Comparison of ENCODE assay signal across 8 cellular contexts in the genomic region with DNA sequence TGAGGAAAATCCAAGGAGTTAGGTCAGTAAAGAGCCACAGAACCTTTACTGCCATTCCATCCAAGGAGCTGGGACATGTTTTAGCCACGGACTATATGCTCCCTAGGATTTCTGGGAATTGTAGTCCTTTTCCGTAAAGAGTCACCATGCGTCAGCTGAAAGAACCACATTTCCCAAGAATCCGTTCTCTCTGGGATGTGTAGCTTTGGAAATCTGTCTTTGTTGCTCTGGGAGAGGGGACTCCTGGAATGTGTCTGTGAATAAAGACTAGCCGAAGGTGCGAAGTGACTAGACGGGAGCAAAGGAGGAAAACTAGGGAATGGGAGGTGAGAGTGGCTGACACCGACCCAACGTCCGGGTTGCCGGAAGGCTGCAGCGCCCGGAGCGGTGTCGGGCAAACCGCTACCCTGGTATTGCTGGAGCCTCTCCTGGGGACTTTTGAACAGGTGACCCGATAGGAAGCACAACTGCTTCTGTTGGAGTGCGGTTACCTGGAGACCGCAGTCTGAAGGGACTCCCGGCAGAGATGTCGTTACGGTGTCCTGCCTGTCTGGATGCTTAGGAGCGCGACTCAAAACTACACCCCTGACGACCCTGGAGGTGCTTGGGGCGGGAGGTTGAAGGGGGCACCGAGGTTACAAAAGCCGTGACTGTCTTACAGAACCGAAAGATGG. TPM values are rescaled to one million over a fixed set of nuclear protein-coding genes. Genes with fewer than 3 reads are reported as not detected.
DNase-seq lines count a peak whose midpoint lies in the region; ATAC-seq and TF ChIP-seq lines count a peak whose summit lies in the region.

A gene with protein sequence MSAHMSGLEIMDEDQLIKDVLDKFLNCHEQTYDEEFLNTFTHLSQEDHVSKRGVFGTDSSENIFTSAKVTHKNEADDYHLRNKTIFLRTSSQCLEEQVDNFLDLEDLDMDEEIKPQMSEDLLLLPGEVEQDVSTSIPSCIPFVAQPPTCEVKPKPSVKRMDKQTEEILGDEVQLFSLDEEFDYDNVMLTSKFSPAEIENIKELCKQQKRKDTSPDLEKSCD (plus strand): TSS at position 187 of the 674 bp plus-strand sequence. CDS start 15,602 bp downstream, outside the sequence.

- POLR2A ChIA-PET in BJ (lab: Charles Lee), result no interaction called here

- H3K27ac ChIP-seq in temporal lobe (ENCODE audit: low read depth, low read length), result no peak within 1 kb of the TSS

- H3K4me3 Mint-ChIP-seq in activated T-cell treated with anti-CD3 and anti-CD28 coated beads, Interleukin-2, amount 50 U/mL, for 72 hours, result peak within 1 kb of the TSS; percentile 90 to 93

- H3K4me1 Mint-ChIP-seq in activated T-cell treated with anti-CD3 and anti-CD28 coated beads, Interleukin-2, amount 50 U/mL, for 72 hours (ENCODE audit: low read depth), result peaks cover 25% of the 10 kb centered on the region

- DNase-seq in BJ (ENCODE audit: low read depth) (peak; percentile 70), NCI-H774 (lab: John Stamatoyannopoulos, UW) (peak; percentile 86), fibroblast of mammary gland (ENCODE audit: low read depth) (peak; percentile 91)
- DNase-seq in activated T-cell treated with anti-CD3 and anti-CD28 coated beads, Interleukin-2, amount 50 U/mL, for 72 hours, result peak; percentile 11 to 19

- H3K36me3 Mint-ChIP-seq in activated T-cell treated with anti-CD3 and anti-CD28 coated beads, Interleukin-2, amount 50 U/mL, for 72 hours (ENCODE audit: insufficient read depth in 2 of 2), result no peaks in the 10 kb centered on the region

- peak within 1 kb of the TSS; percentile 46 for H3K27ac Mint-ChIP-seq in activated T-cell treated with anti-CD3 and anti-CD28 coated beads, Interleukin-2, amount 50 U/mL, for 72 hours

- H3K9me3 ChIP-seq in mucosa of stomach (ENCODE audit: control insufficient read depth, low read length), result no peaks in the 10 kb centered on the region

- peak within 1 kb of the TSS; percentile 50 for H3K9ac ChIP-seq in mucosa of stomach (ENCODE audit: low read length)

- no peaks in the 10 kb centered on the region for H3K27me3 ChIP-seq in BJ (ENCODE audit: control insufficient read depth, insufficient read depth, low read length)
- H3K27me3 ChIP-seq in mucosa of stomach (ENCODE audit: control insufficient read depth, insufficient read depth, low read length), result no peaks in the 10 kb centered on the region

- H3K4me3 ChIP-seq in BJ (ENCODE audit: low read depth, low read length), result peak within 1 kb of the TSS; percentile 80
- peak within 1 kb of the TSS; percentile 93 for H3K4me3 ChIP-seq in fibroblast of mammary gland (ENCODE audit: control insufficient read depth, low read depth, low read length)
- H3K4me3 ChIP-seq in mucosa of stomach (ENCODE audit: low read length), result peak within 1 kb of the TSS; percentile 95

- CTCF ChIA-PET in BJ (lab: Yijun Ruan, JAX), result interaction anchor here (0.6 to 1.0 kb wide), 2 partner anchors 27 to 30 kb away, joined by 3 to 6 read pairs; a partner anchor contains a TSS

- TF ChIP-seq CTCF in BJ (IDR thresholded peaks at IDR 0.05; ENCODE audit: insufficient read depth, low read depth, low read length) (no peak), fibroblast of mammary gland (conservative IDR thresholded peaks at IDR 0.05; ENCODE audit: control insufficient read depth, insufficient read depth, low read depth, low read length) (no peak)

- H3K36me3 ChIP-seq in BJ (ENCODE audit: control insufficient read depth, insufficient read depth, low read length) (no peaks in the 10 kb centered on the region), mucosa of stomach (ENCODE audit: control insufficient read depth, insufficient read depth, low read length) (no peaks in the 10 kb centered on the region)

- ATAC-seq in GM19372 (IDR thresholded peaks at IDR 0.05; ENCODE audit: low read depth, unreplicated experiment) (peak; percentile 86), HG03571 (IDR thresholded peaks at IDR 0.05; ENCODE audit: unreplicated experiment) (peak; percentile 85)
- ATAC-seq in activated T-cell treated with anti-CD3 and anti-CD28 coated beads, Interleukin-2, amount 50 U/mL, for 72 hours (replicated peaks in 1 of 2), result peak; percentile 75 to 77

- no peaks in the 10 kb centered on the region for H3K4me1 ChIP-seq in mucosa of stomach (ENCODE audit: control insufficient read depth, insufficient read depth, low read length)

- H3K27me3 Mint-ChIP-seq in activated T-cell treated with anti-CD3 and anti-CD28 coated beads, Interleukin-2, amount 50 U/mL, for 72 hours (ENCODE audit: low read depth), result peaks cover 28% of the 10 kb centered on the region

- no peaks in the 10 kb centered on the region for H3K9me3 Mint-ChIP-seq in activated T-cell treated with anti-CD3 and anti-CD28 coated beads, Interleukin-2, amount 50 U/mL, for 72 hours

RNA-seq across cellular contexts. Expression of the gene that starts here (rescaled TPM):
- 9.3 and 25.7 TPM in 2 replicates for polyA plus RNA-seq in BJ (2011; rRNA removed)
- 2.4 and 3.7 TPM in 2 replicates for polyA minus RNA-seq in BJ (2011; rRNA and poly(A)+ RNA removed)
- 1 to 10 TPM; 3.9 to 4.1 TPM for total RNA-seq in activated T-cell treated with anti-CD3 and anti-CD28 coated beads, Interleukin-2, amount 50 U/mL, for 72 hours
- 36.4 TPM for total RNA-seq in temporal lobe

Comparison
In these comparisons a context has a peak if more than half of its experiments do, and no peak if none do; other contexts are left out.
1. DNase-seq: peak in every context shown above with its lines; median percentile 91 in fibroblast of mammary gland; 86 in NCI-H774; 70 in BJ; 15 in activated T-cell treated with anti-CD3 and anti-CD28 coated beads, Interleukin-2, amount 50 U/mL, for 72 hours.